Comparison of ENCODE assay signal across 25 cellular contexts in the genomic region with DNA sequence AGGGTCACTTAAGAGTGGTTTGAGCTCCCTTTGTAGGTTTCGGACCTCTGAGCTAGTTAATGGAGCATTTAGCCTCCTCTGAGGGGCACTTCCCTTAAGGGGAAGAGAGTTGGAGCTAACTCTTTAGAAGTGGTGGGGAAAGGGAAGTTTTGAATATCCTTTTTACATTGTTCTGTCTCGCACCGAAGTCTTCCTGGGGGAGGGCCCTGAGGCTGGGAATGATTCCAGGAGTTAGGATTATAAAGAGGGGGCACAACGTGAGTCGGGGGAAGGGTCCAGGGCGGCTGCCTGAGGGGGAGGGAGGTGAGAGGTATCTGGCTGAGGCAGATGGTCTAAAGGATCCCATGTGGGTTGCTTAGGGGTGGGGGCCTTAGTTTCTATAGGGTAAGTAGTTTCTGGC.
"Had no signal": no experiment of that assay in that cellular context is flagged by ENCODE, and none has a peak within 500 bp of the region (broad histone marks: within the 10 kb centered on the region; RNA-seq: fewer than 3 reads in every experiment).

No MANE protein-coding gene starts in this region.

- H3K27ac Mint-ChIP-seq: activated CD4-positive, alpha-beta memory T cell treated with anti-CD3 and anti-CD28 coated beads, Interleukin-2, amount 10 ng/mL, durations not matched to agents 7 days and 5 days; activated CD4-positive, alpha-beta T cell treated with anti-CD3 and anti-CD28 coated beads, Interleukin-2, amount 10 ng/mL, durations not matched to agents 24 days and 14 days; activated naive CD8-positive, alpha-beta T cell treated with anti-CD3 and anti-CD28 coated beads, Interleukin-2, amount 50 U/mL, for 24 hours; activated T-helper 1 cell treated with anti-CD3 and anti-CD28 coated beads, Interleukin-12 subunit alpha, Interleukin-12 subunit beta, Interleukin-2, Interleukin-4 antibody, amounts not matched to agents 30 ng/mL and 10 ng/mL and 1 ng/mL, durations not matched to agents 14 hours and 24 hours and 36 hours; stimulated activated effector memory CD8-positive, alpha-beta T cell treated with anti-CD3 and anti-CD28 coated beads, Interleukin-12 subunit alpha, Interleukin-12 subunit beta, amount 100 ng/mL, for 72 hours; stimulated activated naive CD8-positive, alpha-beta T cell treated with anti-CD3 and anti-CD28 coated beads, Interleukin-15, amount 100 ng/mL, for 72 hours; T-helper 1 cell treated with Interleukin-12 subunit alpha and Interleukin-12 subunit beta and Interleukin-4 antibody, amounts not matched to agents 30 μg/mL and 1 μg/mL, for 36 hours had no signal

- H3K27me3 ChIP-seq: body of pancreas, cardiac muscle cell, dorsolateral prefrontal cortex, tibial nerve had no signal

- DNase-seq: activated CD4-positive, alpha-beta memory T cell treated with anti-CD3 and anti-CD28 coated beads, Interleukin-2, amount 10 ng/mL, durations not matched to agents 7 days and 5 days; activated CD4-positive, alpha-beta T cell treated with anti-CD3 and anti-CD28 coated beads, Interleukin-2, amount 10 ng/mL, durations not matched to agents 24 days and 14 days; activated gamma-delta T cell; activated naive CD4-positive, alpha-beta T cell treated with anti-CD3 and anti-CD28 coated beads, Interleukin-2, amount 50 U/mL, for 16 hours; activated naive CD8-positive, alpha-beta T cell treated with anti-CD3 and anti-CD28 coated beads, Interleukin-2, amount 50 U/mL, for 24 hours; body of pancreas; dorsolateral prefrontal cortex; effector memory CD8-positive, alpha-beta T cell; left colon; lower lobe of right lung; mesendoderm; mucosa of descending colon; stimulated activated CD4-positive, alpha-beta T cell treated with anti-CD3 and anti-CD28 coated beads, Interleukin-2, amount 100 ng/mL, for 24 hours; stimulated activated naive CD8-positive, alpha-beta T cell treated with anti-CD3 and anti-CD28 coated beads, Interleukin-15, amount 100 ng/mL, for 72 hours had no signal

- H3K4me3 ChIP-seq: body of pancreas, cardiac muscle cell, dorsolateral prefrontal cortex, lower lobe of right lung, mucosa of descending colon, prostate gland, tibial nerve had no signal

- H3K27ac ChIP-seq: body of pancreas, cardiac muscle cell, epithelial cell of prostate, lower lobe of right lung, prostate gland had no signal

- H3K9me3 ChIP-seq: prostate gland had no signal

- ATAC-seq: activated CD4-positive, CD25-positive, alpha-beta regulatory T cell treated with anti-CD3 and anti-CD28 coated beads, Interleukin-2, amount 50 U/mL, for 24 hours; activated naive CD8-positive, alpha-beta T cell treated with anti-CD3 and anti-CD28 coated beads, Interleukin-2, amount 50 U/mL, for 24 hours; body of pancreas; effector memory CD8-positive, alpha-beta T cell; left colon; lower lobe of right lung; mucosa of descending colon; stimulated activated effector memory CD8-positive, alpha-beta T cell treated with anti-CD3 and anti-CD28 coated beads, Interleukin-12 subunit alpha, Interleukin-12 subunit beta, amount 100 ng/mL, for 72 hours; stimulated activated naive CD8-positive, alpha-beta T cell treated with anti-CD3 and anti-CD28 coated beads, Interleukin-15, amount 100 ng/mL, for 72 hours had no signal

- H3K36me3 ChIP-seq: cardiac muscle cell, lower lobe of right lung, prostate gland had no signal

- H3K4me3 Mint-ChIP-seq: activated CD4-positive, alpha-beta memory T cell treated with anti-CD3 and anti-CD28 coated beads, Interleukin-2, amount 10 ng/mL, durations not matched to agents 7 days and 5 days; activated CD4-positive, alpha-beta T cell treated with anti-CD3 and anti-CD28 coated beads, Interleukin-2, amount 10 ng/mL, durations not matched to agents 24 days and 14 days; activated naive CD8-positive, alpha-beta T cell treated with anti-CD3 and anti-CD28 coated beads, Interleukin-2, amount 50 U/mL, for 24 hours; activated T-helper 1 cell treated with anti-CD3 and anti-CD28 coated beads, Interleukin-12 subunit alpha, Interleukin-12 subunit beta, Interleukin-2, Interleukin-4 antibody, amounts not matched to agents 30 ng/mL and 10 ng/mL and 1 ng/mL, durations not matched to agents 14 hours and 24 hours and 36 hours; effector memory CD8-positive, alpha-beta T cell; neural crest cell; stimulated activated effector memory CD8-positive, alpha-beta T cell treated with anti-CD3 and anti-CD28 coated beads, Interleukin-12 subunit alpha, Interleukin-12 subunit beta, amount 100 ng/mL, for 72 hours; stimulated activated naive CD8-positive, alpha-beta T cell treated with anti-CD3 and anti-CD28 coated beads, Interleukin-15, amount 100 ng/mL, for 72 hours; T-helper 1 cell treated with Interleukin-12 subunit alpha and Interleukin-12 subunit beta and Interleukin-4 antibody, amounts not matched to agents 30 μg/mL and 1 μg/mL, for 36 hours had no signal

- FAIRE-seq: keratinocyte, urothelium cell line had no signal

- H3K27me3 Mint-ChIP-seq: activated CD4-positive, alpha-beta memory T cell treated with anti-CD3 and anti-CD28 coated beads, Interleukin-2, amount 10 ng/mL, durations not matched to agents 7 days and 5 days; activated CD4-positive, alpha-beta T cell treated with anti-CD3 and anti-CD28 coated beads, Interleukin-2, amount 10 ng/mL, durations not matched to agents 24 days and 14 days; activated naive CD8-positive, alpha-beta T cell treated with anti-CD3 and anti-CD28 coated beads, Interleukin-2, amount 50 U/mL, for 24 hours; effector memory CD8-positive, alpha-beta T cell; stimulated activated naive CD8-positive, alpha-beta T cell treated with anti-CD3 and anti-CD28 coated beads, Interleukin-15, amount 100 ng/mL, for 72 hours had no signal
